In the genomic region with DNA sequence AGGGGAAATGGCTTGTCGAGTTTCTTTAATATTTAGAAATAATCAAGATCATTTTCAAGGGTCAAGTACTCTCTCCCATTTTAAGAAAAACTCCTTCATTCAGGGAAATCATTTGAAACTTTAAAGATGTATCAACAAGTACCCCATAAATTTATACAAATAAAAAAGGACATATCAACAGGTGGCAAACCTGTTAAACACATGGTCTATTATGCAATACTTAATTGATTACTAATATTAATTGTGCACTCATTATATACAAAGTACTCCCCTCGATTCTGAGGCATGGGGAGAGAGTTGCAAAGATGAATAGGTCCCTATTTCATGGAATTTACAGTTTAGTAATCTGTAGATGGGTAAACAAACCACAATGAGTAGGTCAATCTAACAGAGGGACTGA, we compare ENCODE assay signal across 16 cellular contexts.
"Had no signal": no experiment of that assay in that cellular context is flagged by ENCODE, and none has a peak within 500 bp of the region (broad histone marks: within the 10 kb centered on the region; RNA-seq: fewer than 3 reads in every experiment).

No MANE protein-coding gene starts in this region.

- H3K27ac Mint-ChIP-seq: activated CD4-positive, alpha-beta memory T cell treated with anti-CD3 and anti-CD28 coated beads for 36 hours; activated CD4-positive, alpha-beta T cell treated with anti-CD3 and anti-CD28 coated beads, Interleukin-2, amount 10 ng/mL, durations not matched to agents 7 days and 5 days; activated naive CD4-positive, alpha-beta T cell treated with anti-CD3 and anti-CD28 coated beads for 36 hours; activated naive CD8-positive, alpha-beta T cell; T-cell had no signal

- H3K9me3 Mint-ChIP-seq: activated CD4-positive, alpha-beta memory T cell treated with anti-CD3 and anti-CD28 coated beads for 36 hours; activated CD4-positive, alpha-beta T cell treated with anti-CD3 and anti-CD28 coated beads, Interleukin-2, amount 10 ng/mL, durations not matched to agents 7 days and 5 days; activated naive CD4-positive, alpha-beta T cell treated with anti-CD3 and anti-CD28 coated beads for 36 hours; activated T-cell treated with anti-CD3 and anti-CD28 coated beads, Interleukin-2, amount 50 U/mL, for 4 hours; brain; central memory CD8-positive, alpha-beta T cell; T-cell had no signal

- H2AFZ ChIP-seq: PC-9 had no signal

- H3K27me3 Mint-ChIP-seq: activated naive CD8-positive, alpha-beta T cell had no signal

- FAIRE-seq: astrocyte, TTC549 had no signal

- H3K27ac ChIP-seq: PC-9 had no signal

- DNase-seq: activated gamma-delta T cell, NCI-H1048, NCI-H510A, SIG-M5, T1000 had no signal

- ATAC-seq: activated T-cell treated with anti-CD3 and anti-CD28 coated beads, Interleukin-2, amount 50 U/mL, for 4 hours; T-cell had no signal

- H3K4me3 ChIP-seq: PC-9 had no signal

- H3K36me3 Mint-ChIP-seq: activated CD4-positive, alpha-beta memory T cell treated with anti-CD3 and anti-CD28 coated beads for 36 hours; activated naive CD8-positive, alpha-beta T cell; brain; T-cell had no signal
